Comparison of ENCODE assay signal across 26 cellular contexts in genomic region chr3:22977042-22977441, GRCh38.
A peak's percentile ranks its signal among the peaks of the same experiment; 100 is the strongest.
DNase-seq lines count a peak whose midpoint lies in the region; ATAC-seq lines count a peak whose summit lies in the region.
"Had no signal": no experiment of that assay in that cellular context is flagged by ENCODE, and none has a peak within 500 bp of the region (broad histone marks: within the 10 kb centered on the region; RNA-seq: fewer than 3 reads in every experiment).

No MANE protein-coding gene starts in this region.

- intact Hi-C loops in sciatic nerve (cut with DNase I), result no loop called here

- peak; percentile 19 for ATAC-seq in GM18511 (IDR thresholded peaks at IDR 0.05; ENCODE audit: unreplicated experiment)
- ATAC-seq in GM21423 (IDR thresholded peaks at IDR 0.05; ENCODE audit: unreplicated experiment), result peak; percentile 18
- peak; percentile 5 for ATAC-seq in HG03342 (IDR thresholded peaks at IDR 0.05; ENCODE audit: unreplicated experiment)
- peak; percentile 45 for ATAC-seq in sciatic nerve
- no peak for ATAC-seq in HG02610 (IDR thresholded peaks at IDR 0.05; ENCODE audit: unreplicated experiment)
- ATAC-seq: gastrocnemius medialis had no signal

- DNase-seq in sciatic nerve (ENCODE audit: low spot score) (no peak), NCI-H524 (lab: John Stamatoyannopoulos, UW) (no peak), inferior parietal cortex (ENCODE audit: extremely low spot score) (no peak)
- no peak for DNase-seq in activated naive CD4-positive, alpha-beta T cell treated with Interleukin-2 at 50 U/mL for 16 hours
- DNase-seq: activated CD4-positive, alpha-beta T cell treated with anti-CD3 and anti-CD28 coated beads for 48 hours; activated T-cell treated with anti-CD3 and anti-CD28 coated beads for 4 hours; AML-193; amniotic stem cell; brain microvascular endothelial cell; CD4-positive, alpha-beta T cell; DND-41; gastrocnemius medialis; GM23248; IMR-90; lower lobe of right lung; NCI-H146; retina; SJCRH30; stimulated activated naive CD4-positive, alpha-beta T cell treated with Interleukin-2 at 50 U/mL for 16 hours; SW 1271; T-helper 9 cell; testis had no signal
